1 cellular context compared by ENCODE assay signal in genomic region chr16:53991181-53992056, GRCh38.
TF ChIP-seq lines count a peak whose summit lies in the region.

No MANE protein-coding gene starts in this region.

TF ChIP-seq in HepG2, 621 proteins besides CTCF, POLR2A, EP300 and RAD21 (continued from another document and continues in another):
- TF ChIP-seq PRDM10 (CRISPR knock-in tag; IDR thresholded peaks at IDR 0.05; ENCODE audit: low read depth) (no peak), ZNF20 (CRISPR knock-in tag; IDR thresholded peaks at IDR 0.05) (no peak), ZFP62 (CRISPR knock-in tag; IDR thresholded peaks at IDR 0.05) (no peak), ZSCAN21 (CRISPR knock-in tag; IDR thresholded peaks at IDR 0.05; ENCODE audit: borderline replicate concordance) (no peak), ZSCAN22 (CRISPR knock-in tag; IDR thresholded peaks at IDR 0.05) (no peak), TRAFD1 (CRISPR knock-in tag; IDR thresholded peaks at IDR 0.05; ENCODE audit: borderline replicate concordance) (no peak), SYNCRIP (IDR thresholded peaks at IDR 0.05; ENCODE audit: insufficient read depth, low read depth, low read length) (no peak), ASH2L (IDR thresholded peaks at IDR 0.05; ENCODE audit: insufficient read length, low read depth, low read length) (no peak), ZNF619 (CRISPR knock-in tag; IDR thresholded peaks at IDR 0.05) (no peak), ZNF282 (IDR thresholded peaks at IDR 0.05; ENCODE audit: partially characterized antibody) (no peak), MED1 (CRISPR knock-in tag; IDR thresholded peaks at IDR 0.05) (peak; percentile 51), ZFP82 (CRISPR knock-in tag; IDR thresholded peaks at IDR 0.05; ENCODE audit: borderline replicate concordance) (no peak), NRL (CRISPR knock-in tag; IDR thresholded peaks at IDR 0.05; ENCODE audit: borderline replicate concordance) (no peak), ZNF839 (CRISPR knock-in tag; IDR thresholded peaks at IDR 0.05; ENCODE audit: borderline replicate concordance) (no peak), ONECUT2 (CRISPR knock-in tag; IDR thresholded peaks at IDR 0.05) (no peak), CBX1 (IDR thresholded peaks at IDR 0.05; ENCODE audit: low read depth) (peak; percentile 40), FOXA1 (IDR thresholded peaks at IDR 0.05) (no peak), FOXA1 (CRISPR knock-in tag; IDR thresholded peaks at IDR 0.05) (peak; percentile 36; the same call in 1 of the 2 replicates), ZMYM3 (CRISPR knock-in tag; IDR thresholded peaks at IDR 0.05) (no peak), ATF1 (CRISPR knock-in tag; IDR thresholded peaks at IDR 0.05) (no peak), MLX (CRISPR knock-in tag; IDR thresholded peaks at IDR 0.05) (no peak), JDP2 (CRISPR knock-in tag; IDR thresholded peaks at IDR 0.05; ENCODE audit: borderline replicate concordance) (no peak), ZNF432 (CRISPR knock-in tag; IDR thresholded peaks at IDR 0.05; ENCODE audit: borderline replicate concordance) (no peak), SNAI1 (CRISPR knock-in tag; IDR thresholded peaks at IDR 0.05; ENCODE audit: borderline replicate concordance) (no peak), GTF2F1 (IDR thresholded peaks at IDR 0.05; ENCODE audit: low read length) (no peak), ZNF563 (CRISPR knock-in tag; IDR thresholded peaks at IDR 0.05) (no peak), ZNF264 (CRISPR knock-in tag; IDR thresholded peaks at IDR 0.05) (no peak), TSC22D2 (CRISPR knock-in tag; IDR thresholded peaks at IDR 0.05; ENCODE audit: borderline replicate concordance) (no peak), PBX2 (CRISPR knock-in tag; IDR thresholded peaks at IDR 0.05) (no peak), ZNF160 (CRISPR knock-in tag; IDR thresholded peaks at IDR 0.05) (no peak), HNRNPUL1 (IDR thresholded peaks at IDR 0.05; ENCODE audit: low read depth, low read length) (no peak), NCOR1 (IDR thresholded peaks at IDR 0.05; ENCODE audit: borderline replicate concordance, low read length) (no peak), ZNF329 (CRISPR knock-in tag; IDR thresholded peaks at IDR 0.05; ENCODE audit: low read depth) (no peak), ZNF766 (CRISPR knock-in tag; IDR thresholded peaks at IDR 0.05; ENCODE audit: borderline replicate concordance) (no peak; the same call in 1 of the 2 replicates), ELF3 (CRISPR knock-in tag; IDR thresholded peaks at IDR 0.05) (peak; percentile 37; the same call in 1 of the 2 replicates), USF2 (IDR thresholded peaks at IDR 0.05; ENCODE audit: low read depth, low read length) (no peak), USF2 (CRISPR knock-in tag; IDR thresholded peaks at IDR 0.05; ENCODE audit: borderline replicate concordance) (no peak), GZF1 (CRISPR knock-in tag; IDR thresholded peaks at IDR 0.05) (no peak), RARG (CRISPR knock-in tag; IDR thresholded peaks at IDR 0.05; ENCODE audit: low read depth) (no peak), PCBP1 (IDR thresholded peaks at IDR 0.05; ENCODE audit: borderline replicate concordance, low read depth, low read length) (no peak), ZNF710 (CRISPR knock-in tag; IDR thresholded peaks at IDR 0.05; ENCODE audit: borderline replicate concordance) (0 out of 2 replicates have a peak, but pooled peaks have one; percentile 17), ZNF530 (CRISPR knock-in tag; IDR thresholded peaks at IDR 0.05; ENCODE audit: low read depth) (no peak), CC2D1A (CRISPR knock-in tag; IDR thresholded peaks at IDR 0.05) (no peak), NCOA2 (CRISPR knock-in tag; IDR thresholded peaks at IDR 0.05) (no peak; the same call in 1 of the 2 replicates), U2AF2 (IDR thresholded peaks at IDR 0.05; ENCODE audit: low read depth, low read length) (no peak), KLF12 (CRISPR knock-in tag; IDR thresholded peaks at IDR 0.05; ENCODE audit: borderline replicate concordance) (no peak), MBNL3 (CRISPR knock-in tag; conservative IDR thresholded peaks at IDR 0.05) (no peak), ZNF17 (CRISPR knock-in tag; IDR thresholded peaks at IDR 0.05) (no peak), ZNF446 (CRISPR knock-in tag; IDR thresholded peaks at IDR 0.05) (no peak), ZNF501 (CRISPR knock-in tag; IDR thresholded peaks at IDR 0.05) (no peak), GATAD2A (CRISPR knock-in tag; IDR thresholded peaks at IDR 0.05) (peak; percentile 67)
- TF ChIP-seq, protein P1, sequence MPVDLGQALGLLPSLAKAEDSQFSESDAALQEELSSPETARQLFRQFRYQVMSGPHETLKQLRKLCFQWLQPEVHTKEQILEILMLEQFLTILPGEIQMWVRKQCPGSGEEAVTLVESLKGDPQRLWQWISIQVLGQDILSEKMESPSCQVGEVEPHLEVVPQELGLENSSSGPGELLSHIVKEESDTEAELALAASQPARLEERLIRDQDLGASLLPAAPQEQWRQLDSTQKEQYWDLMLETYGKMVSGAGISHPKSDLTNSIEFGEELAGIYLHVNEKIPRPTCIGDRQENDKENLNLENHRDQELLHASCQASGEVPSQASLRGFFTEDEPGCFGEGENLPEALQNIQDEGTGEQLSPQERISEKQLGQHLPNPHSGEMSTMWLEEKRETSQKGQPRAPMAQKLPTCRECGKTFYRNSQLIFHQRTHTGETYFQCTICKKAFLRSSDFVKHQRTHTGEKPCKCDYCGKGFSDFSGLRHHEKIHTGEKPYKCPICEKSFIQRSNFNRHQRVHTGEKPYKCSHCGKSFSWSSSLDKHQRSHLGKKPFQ (CRISPR knock-in tag; IDR thresholded peaks at IDR 0.05; ENCODE audit: insufficient replicate concordance): no peak
- TF ChIP-seq, protein P2, sequence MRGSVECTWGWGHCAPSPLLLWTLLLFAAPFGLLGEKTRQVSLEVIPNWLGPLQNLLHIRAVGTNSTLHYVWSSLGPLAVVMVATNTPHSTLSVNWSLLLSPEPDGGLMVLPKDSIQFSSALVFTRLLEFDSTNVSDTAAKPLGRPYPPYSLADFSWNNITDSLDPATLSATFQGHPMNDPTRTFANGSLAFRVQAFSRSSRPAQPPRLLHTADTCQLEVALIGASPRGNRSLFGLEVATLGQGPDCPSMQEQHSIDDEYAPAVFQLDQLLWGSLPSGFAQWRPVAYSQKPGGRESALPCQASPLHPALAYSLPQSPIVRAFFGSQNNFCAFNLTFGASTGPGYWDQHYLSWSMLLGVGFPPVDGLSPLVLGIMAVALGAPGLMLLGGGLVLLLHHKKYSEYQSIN (CRISPR knock-in tag; IDR thresholded peaks at IDR 0.05; ENCODE audit: borderline replicate concordance): no peak
- TF ChIP-seq, protein P3, sequence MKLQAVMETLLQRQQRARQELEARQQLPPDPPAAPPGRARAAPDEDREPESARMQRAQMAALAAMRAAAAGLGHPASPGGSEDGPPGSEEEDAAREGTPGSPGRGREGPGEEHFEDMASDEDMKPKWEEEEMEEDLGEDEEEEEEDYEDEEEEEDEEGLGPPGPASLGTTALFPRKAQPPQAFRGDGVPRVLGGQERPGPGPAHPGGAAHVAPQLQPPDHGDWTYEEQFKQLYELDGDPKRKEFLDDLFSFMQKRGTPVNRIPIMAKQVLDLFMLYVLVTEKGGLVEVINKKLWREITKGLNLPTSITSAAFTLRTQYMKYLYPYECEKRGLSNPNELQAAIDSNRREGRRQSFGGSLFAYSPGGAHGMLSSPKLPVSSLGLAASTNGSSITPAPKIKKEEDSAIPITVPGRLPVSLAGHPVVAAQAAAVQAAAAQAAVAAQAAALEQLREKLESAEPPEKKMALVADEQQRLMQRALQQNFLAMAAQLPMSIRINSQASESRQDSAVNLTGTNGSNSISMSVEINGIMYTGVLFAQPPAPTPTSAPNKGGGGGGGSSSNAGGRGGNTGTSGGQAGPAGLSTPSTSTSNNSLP (IDR thresholded peaks at IDR 0.05; ENCODE audit: low read depth, low read length): no peak
